ENCODE assay signal across 9 cellular contexts in genomic region chr17:47733414-47734288, GRCh38. TPM values are rescaled to one million over a fixed set of nuclear protein-coding genes. Genes with fewer than 3 reads are reported as not detected.
DNase-seq lines count a peak whose midpoint lies in the region; ATAC-seq and FAIRE-seq lines count a peak whose summit lies in the region.
"Had no signal": no experiment of that assay in that cellular context is flagged by ENCODE, and none has a peak within 500 bp of the region (broad histone marks: within the 10 kb centered on the region; RNA-seq: fewer than 3 reads in every experiment).

No MANE protein-coding gene starts in this region.

- H3K27ac Mint-ChIP-seq in immature natural killer cell: peak overlapping the region; percentile 93 to 99 (median 98)

- no peak overlapping the region for H3K27ac ChIP-seq in stomach smooth muscle (ENCODE audit: low read length)
- H3K27ac ChIP-seq: C4-2B had no signal

- peaks cover 44 to 48% of the 10 kb centered on the region in 2 donors for H3K27me3 ChIP-seq in stomach smooth muscle (ENCODE audit: control insufficient read depth in 1 of 2, insufficient read depth in 2 of 2, low read length in 2 of 2)

- H3K4me1 ChIP-seq in stomach smooth muscle (ENCODE audit: control insufficient read depth, insufficient read depth, low read length): peaks cover 7% of the 10 kb centered on the region

- H3K4me3 Mint-ChIP-seq in immature natural killer cell: peak overlapping the region; percentile 92 to 100 (median 100)

- H3K27me3 Mint-ChIP-seq in immature natural killer cell (ENCODE audit: low read depth in 3 of 3): peaks cover 12 to 23% (median 22%) of the 10 kb centered on the region in 3 donors

- ATAC-seq in HG03097 (IDR thresholded peaks at IDR 0.05; ENCODE audit: low FRiP score, unreplicated experiment): peak; percentile 28

- no peak for FAIRE-seq in frontal cortex (lab: Jason Lieb, UNC)

- H3K9ac ChIP-seq in stomach smooth muscle (ENCODE audit: low read length in 2 of 2): no peak overlapping the region

- H3K36me3 ChIP-seq in stomach smooth muscle (ENCODE audit: control insufficient read depth in 2 of 2, insufficient read depth in 2 of 2, low read length in 2 of 2): no peaks in the 10 kb centered on the region

- peaks cover 29 to 41% (median 39%) of the 10 kb centered on the region in 3 donors for H3K36me3 Mint-ChIP-seq in immature natural killer cell

- no peaks in the 10 kb centered on the region for H3K9me3 ChIP-seq in stomach smooth muscle (ENCODE audit: control insufficient read depth in 2 of 2, low read length in 2 of 2)

- peak overlapping the region; percentile 19 to 57 for H3K4me3 ChIP-seq in stomach smooth muscle (ENCODE audit: low read length in 2 of 2)

- H3K4me1 Mint-ChIP-seq in immature natural killer cell: peaks cover 67 to 70% of the 10 kb centered on the region in 2 donors

- peak; percentile 44 for DNase-seq in NCI-H748 (lab: John Stamatoyannopoulos, UW; ENCODE audit: unreplicated experiment)
- no peak for DNase-seq in NCI-H748 treated with DMSO at 0.1 percent for 48 hours (lab: John Stamatoyannopoulos, UW)
- peak; percentile 56 to 62 for DNase-seq in activated T-cell treated with anti-CD3 and anti-CD28 coated beads, Interleukin-2, amount 50 U/mL, for 48 hours
- no peak for DNase-seq in immature natural killer cell
- no peak for DNase-seq in SKM-1 (lab: John Stamatoyannopoulos, UW; ENCODE audit: unreplicated experiment)
- DNase-seq in frontal cortex (ENCODE audit: low spot score in 2 of 2): no peak

- H3K9me3 Mint-ChIP-seq in immature natural killer cell: peaks cover 0 to 7% (median 0%) of the 10 kb centered on the region in 6 donors

RNA-seq across cellular contexts. Expression of gene TBX21, which starts 0.6 kb away (rescaled TPM):
- 100 to 1,000 TPM; 199 to 385 (median 225) TPM for polyA plus RNA-seq in immature natural killer cell
- 0.82 TPM for total RNA-seq in frontal cortex

RNA-seq across cellular contexts. Expression of gene TBKBP1, which starts 39.7 kb away (rescaled TPM):
- 1 to 10 TPM; 1.3 to 2.3 (median 2.2) TPM for polyA plus RNA-seq in immature natural killer cell
- total RNA-seq in frontal cortex: 13.9 TPM

Comparison
In these comparisons a context has a peak if more than half of its experiments do, and no peak if none do; other contexts are left out.
1. DNase-seq: peak in NCI-H748 (single experiment) and activated T-cell treated with anti-CD3 and anti-CD28 coated beads, Interleukin-2, amount 50 U/mL, for 48 hours (2 of 2); none in NCI-H748 treated with DMSO at 0.1 percent for 48 hours (single experiment), immature natural killer cell (0 of 3), SKM-1 (single experiment) and frontal cortex (0 of 2).